8 cellular contexts compared by ENCODE assay signal in genomic region chr7:92717982-92718716, GRCh38.
DNase-seq lines count a peak whose midpoint lies in the region; ATAC-seq and TF ChIP-seq lines count a peak whose summit lies in the region.

No MANE protein-coding gene starts in this region.

- DNase-seq in A172 (ENCODE audit: low spot score): peak; percentile 84
- DNase-seq in HT1080 (ENCODE audit: low read depth): peak; percentile 86
- peak in 54 of 61 donors; percentile 1 to 85 (median 52) for DNase-seq in caudate nucleus (lab: John Stamatoyannopoulos, UW)
- peak; percentile 95 to 100 for DNase-seq in lung microvascular endothelial cell (ENCODE audit: low read depth in 2 of 2)
- peak; percentile 15 for DNase-seq in stimulated activated CD8-positive, alpha-beta memory T cell treated with anti-CD3 and anti-CD28 coated beads, Interleukin-12 subunit alpha, Interleukin-12 subunit beta, amount 100 ng/mL, for 4 hours (ENCODE audit: low read depth)
- DNase-seq in NCI-H524 (lab: John Stamatoyannopoulos, UW): no peak

- peak overlapping the region; percentile 83 for H3K27ac ChIP-seq in VCaP
- peak overlapping the region; percentile 97 for H3K27ac ChIP-seq in caudate nucleus (ENCODE audit: low read depth, low read length)

- TF ChIP-seq CTCF in VCaP (conservative IDR thresholded peaks at IDR 0.05): no peak

- ATAC-seq in GM19043 (IDR thresholded peaks at IDR 0.05; ENCODE audit: low read depth, unreplicated experiment): peak; percentile 63

Comparison
In these comparisons a context has a peak if more than half of its experiments do, and no peak if none do; other contexts are left out.
1. DNase-seq: peak in A172 (single experiment), HT1080 (single experiment), caudate nucleus (54 of 61), lung microvascular endothelial cell (2 of 2) and stimulated activated CD8-positive, alpha-beta memory T cell treated with anti-CD3 and anti-CD28 coated beads, Interleukin-12 subunit alpha, Interleukin-12 subunit beta, amount 100 ng/mL, for 4 hours (single experiment); none in NCI-H524 (0 of 2).